ENCODE assay signal across 21 cellular contexts in genomic region chr1:27979859-27980201, GRCh38. TPM values are rescaled to one million over a fixed set of nuclear protein-coding genes. Genes with fewer than 3 reads are reported as not detected.
DNase-seq lines count a peak whose midpoint lies in the region; ATAC-seq and TF ChIP-seq lines count a peak whose summit lies in the region.
"Had no signal": no experiment of that assay in that cellular context is flagged by ENCODE, and none has a peak within 500 bp of the region (broad histone marks: within the 10 kb centered on the region; RNA-seq: fewer than 3 reads in every experiment).

No MANE protein-coding gene starts in this region.

- no peak for TF ChIP-seq EP300 in neural cell (conservative IDR thresholded peaks at IDR 0.05; ENCODE audit: poor library complexity, severe bottlenecking)

- H3F3A ChIP-seq in GM23248 (ENCODE audit: insufficient read depth) (peaks cover 20% of the 10 kb centered on the region), neural cell (ENCODE audit: insufficient read depth, low read length, poor library complexity, severe bottlenecking) (no peaks in the 10 kb centered on the region)

- no peak for TF ChIP-seq RAD21 in neural cell (conservative IDR thresholded peaks at IDR 0.05)

- H3K9me3 ChIP-seq in A673 (ENCODE audit: low read depth, low read length, poor library complexity, severe bottlenecking) (no peaks in the 10 kb centered on the region), GM23248 (ENCODE audit: low read depth) (no peaks in the 10 kb centered on the region), neural cell (ENCODE audit: low read length) (no peaks in the 10 kb centered on the region), aorta (ENCODE audit: control insufficient read depth, low read length) (no peaks in the 10 kb centered on the region)
- H3K9me3 ChIP-seq: BLaER1 treated with 17β-estradiol and CSF1 and Interleukin-3, amounts not matched to agents 10 nM and 100 nM; ovary; Peyer's patch; tibial nerve had no signal

- in situ Hi-C loops in GM23248 (cut with MboI), result no loop called here

- H3K36me3 ChIP-seq in A673 (ENCODE audit: insufficient read depth, low read length, poor library complexity, severe bottlenecking) (no peaks in the 10 kb centered on the region), GM23248 (ENCODE audit: low read depth) (0 out of 2 replicates have a peak, but pooled peaks cover 4% of the 10 kb centered on the region), neural cell (ENCODE audit: insufficient read depth, low read length) (no peaks in the 10 kb centered on the region), aorta (ENCODE audit: control insufficient read depth in 1 of 2, insufficient read depth in 2 of 2, low read length in 1 of 2) (no peaks in the 10 kb centered on the region)
- H3K36me3 ChIP-seq: ovary had no signal

- H3K27me3 ChIP-seq in A673 (replicated peaks; ENCODE audit: insufficient read depth, low read depth, low read length, poor library complexity) (no peaks in the 10 kb centered on the region), GM23248 (replicated peaks; ENCODE audit: insufficient read depth) (no peaks in the 10 kb centered on the region), neural cell (ENCODE audit: insufficient read depth, low read depth, low read length) (no peaks in the 10 kb centered on the region), aorta (ENCODE audit: control insufficient read depth in 1 of 2, insufficient read depth in 2 of 2, low read length in 1 of 2) (no peaks in the 10 kb centered on the region)
- H3K27me3 ChIP-seq: BLaER1 treated with 17β-estradiol and CSF1 and Interleukin-3, amounts not matched to agents 10 nM and 100 nM; ovary; Peyer's patch; tibial nerve had no signal

- H3K79me2 ChIP-seq in GM23248 (ENCODE audit: insufficient read depth) (no peaks in the 10 kb centered on the region), neural cell (replicated peaks; ENCODE audit: insufficient read depth, low read length) (no peaks in the 10 kb centered on the region)

- H3K4me2 ChIP-seq in GM23248 (ENCODE audit: unreplicated experiment) (peak overlapping the region; percentile 25), neural cell (ENCODE audit: low read length) (no peak overlapping the region)

- no TSS peak for BruUV-seq in A673 (replicated peaks; lab: Mats Ljungman, UMichigan)

- no peak overlapping the region for H2AFZ ChIP-seq in GM23248
- H2AFZ ChIP-seq in neural cell (ENCODE audit: low read depth, low read length), result no peak overlapping the region

- no peak for TF ChIP-seq CTCF in A673 (conservative IDR thresholded peaks at IDR 0.05; ENCODE audit: low read depth, low read length)
- peak; percentile 29 for TF ChIP-seq CTCF in VCaP (conservative IDR thresholded peaks at IDR 0.05)
- TF ChIP-seq CTCF in neural cell (IDR thresholded peaks at IDR 0.05; ENCODE audit: poor library complexity, severe bottlenecking), result peak; percentile 35

- POLR2A ChIA-PET in A673 (lab: Charles Lee; ENCODE audit: low non-redundant PET), result no interaction called here

- H3K4me1 ChIP-seq in A673 (ENCODE audit: insufficient read depth, low read length, poor library complexity, severe bottlenecking), result peaks cover 8% of the 10 kb centered on the region
- peaks cover 19% of the 10 kb centered on the region for H3K4me1 ChIP-seq in GM23248 (ENCODE audit: insufficient read depth)
- no peaks in the 10 kb centered on the region for H3K4me1 ChIP-seq in aorta (ENCODE audit: control insufficient read depth in 1 of 2, insufficient read depth in 2 of 2, low read length in 2 of 2)
- H3K4me1 ChIP-seq: Peyer's patch had no signal

- H3K27ac ChIP-seq in A673 (ENCODE audit: low read depth, low read length, poor library complexity, severe bottlenecking) (peak overlapping the region; percentile 55), GM23248 (peak overlapping the region; percentile 41), VCaP (peak overlapping the region; percentile 5; the same call in 1 of the 2 replicates), neural cell (ENCODE audit: low read length) (no peak overlapping the region), aorta (ENCODE audit: low read depth in 1 of 2, low read length in 2 of 2) (no peak overlapping the region)
- H3K27ac ChIP-seq: epithelial cell of prostate, ovary, Peyer's patch had no signal

- DNase-seq in A673 (ENCODE audit: low spot score) (no peak), GM23248 (no peak), NCI-H2107 (lab: John Stamatoyannopoulos, UW) (no peak), aorta (no peak), NAMALWA (ENCODE audit: low spot score) (no peak)
- no peak for DNase-seq in effector CD8-positive, alpha-beta T cell (lab: John Stamatoyannopoulos, UW)
- DNase-seq: activated CD4-positive, alpha-beta T cell treated with anti-CD3 and anti-CD28 coated beads for 1 hour; activated CD8-positive, alpha-beta T cell treated with anti-CD3 and anti-CD28 coated beads for 36 hours; activated gamma-delta T cell treated with Interleukin-2 at 50 U/mL for 16 hours; Calu3; NCI-H1048; ovary; Peyer's patch; stimulated activated CD4-positive, alpha-beta T cell treated with anti-CD3 and anti-CD28 coated beads, Interleukin-2, amount 100 ng/mL, for 24 hours had no signal

- H4K20me1 ChIP-seq in GM23248 (ENCODE audit: insufficient read depth) (no peaks in the 10 kb centered on the region), neural cell (ENCODE audit: insufficient read depth) (no peaks in the 10 kb centered on the region)
- H4K20me1 ChIP-seq: BLaER1 treated with 17β-estradiol and CSF1 and Interleukin-3, amounts not matched to agents 10 nM and 100 nM had no signal

- 8 to 9% methylated on average over 2 of the region's 2 CpGs for WGBS in GM23248 (ENCODE audit: low coverage in 1 of 2, low lambda C conversion rate in 2 of 2, missing lambda C conversion rate in 2 of 2), 2 experiments
- 18 to 21% methylated on average over 2 of the region's 2 CpGs for WGBS in aorta, 2 donors

- CTCF ChIA-PET in A673 (lab: Charles Lee), result interaction anchor here (0.6 to 2.5 kb wide), 3 partner anchors 39 to 134 kb away, joined by 6 to 9 read pairs (median 8); no protein-coding TSS in a partner anchor

- H3K9ac ChIP-seq in GM23248 (peak overlapping the region; percentile 16), neural cell (ENCODE audit: low read length) (no peak overlapping the region)

- H3K4me3 ChIP-seq in A673 (ENCODE audit: low read depth, low read length, poor library complexity, severe bottlenecking), result no peak overlapping the region
- no peak overlapping the region for H3K4me3 ChIP-seq in GM23248
- H3K4me3 ChIP-seq in neural cell (ENCODE audit: low read length), result no peak overlapping the region
- H3K4me3 ChIP-seq in aorta (ENCODE audit: low read length in 2 of 2), result no peak overlapping the region
- H3K4me3 ChIP-seq: BLaER1 treated with 17β-estradiol and CSF1 and Interleukin-3, amounts not matched to agents 10 nM and 100 nM; ovary; Peyer's patch; tibial nerve had no signal

- no peaks in the 10 kb centered on the region for H3K9me2 ChIP-seq in GM23248 (ENCODE audit: insufficient read depth)
- no peaks in the 10 kb centered on the region for H3K9me2 ChIP-seq in neural cell (ENCODE audit: insufficient read depth, low read length)

- ATAC-seq in aorta (ENCODE audit: low FRiP score), result no peak

- intact Hi-C loops in A673 (cut with micrococcal nuclease; ENCODE audit: unreplicated experiment), result loop anchor here (1.0 kb wide), 1 partner anchor 122 kb away; no protein-coding TSS in a partner anchor
- intact Hi-C loops in aorta (cut with DNase I), result loop anchor here in 1 of 2 donors (2.0 kb wide), 1 partner anchor 121 kb away; no protein-coding TSS in a partner anchor

TF ChIP-seq in neural cell, 6 proteins besides CTCF, POLR2A, EP300 and RAD21:
- TF ChIP-seq EZH2 (IDR thresholded peaks at IDR 0.05; ENCODE audit: borderline replicate concordance, insufficient read depth, low read length, poor library complexity, severe bottlenecking) (no peak), REST (IDR thresholded peaks at IDR 0.05; ENCODE audit: borderline replicate concordance) (no peak), TAF1 (IDR thresholded peaks at IDR 0.05; ENCODE audit: low read depth) (no peak), SMC3 (conservative IDR thresholded peaks at IDR 0.05; ENCODE audit: poor library complexity) (no peak), POLR2AphosphoS5 (IDR thresholded peaks at IDR 0.05) (no peak), MXI1 (conservative IDR thresholded peaks at IDR 0.05; ENCODE audit: poor library complexity, severe bottlenecking) (no peak)

RNA-seq across cellular contexts. Expression of gene XKR8, which starts 20.1 kb away (rescaled TPM):
- 5.9 and 6.4 TPM in 2 replicates for total RNA-seq in A673 (2021)
- 5.0 and 5.4 TPM in 2 replicates for total RNA-seq in GM23248 (2014; rRNA removed; shearing (Covaris generic))
- 8.9 and 10.0 TPM in 2 replicates for polyA plus RNA-seq in GM23248 (2016; fragmentation: Nextera tagmentation; extraction: Ambion mirVana)
- polyA plus RNA-seq in neural cell, result not detected in 2 replicates
- polyA minus RNA-seq in neural cell, result not detected in 2 replicates
- 1 to 10 TPM; 6.8 to 7.8 TPM for total RNA-seq in aorta
- polyA plus RNA-seq in aorta, result 1 to 10 TPM; 4.3 to 7.5 TPM

RNA-seq across cellular contexts. Expression of gene SMPDL3B, which starts 45.0 kb away (rescaled TPM):
- total RNA-seq in A673 (2021), result 0.61 and 0.62 TPM in 2 replicates
- not detected in 2 replicates for total RNA-seq in GM23248 (2014; rRNA removed; shearing (Covaris generic))
- polyA plus RNA-seq in GM23248 (2016; fragmentation: Nextera tagmentation; extraction: Ambion mirVana), result not detected in 2 replicates
- 0.56 TPM in 1 of 2 replicates, not detected in the other for polyA plus RNA-seq in neural cell
- not detected in 2 replicates for polyA minus RNA-seq in neural cell
- total RNA-seq in aorta, result under 1 TPM in 1 of 2 donors, not detected in 1; 0.49 TPM
- 1 to 10 TPM in 1 of 2 donors, not detected in 1; 3.0 TPM for polyA plus RNA-seq in aorta
- total RNA-seq: LHCN-M2; naive thymus-derived CD8-positive, alpha-beta T cell; tibial nerve had no signal

Comparison
In these comparisons a context has a peak if more than half of its experiments do, and no peak if none do; other contexts are left out.
1. H3K27ac ChIP-seq: peak in A673 (single experiment), GM23248 (single experiment) and VCaP (single experiment); none in neural cell (single experiment) and aorta (0 of 2).